ENCODE assay signal across 8 cellular contexts in genomic region chr14:102777711-102778615, GRCh38. TPM values are rescaled to one million over a fixed set of nuclear protein-coding genes. Genes with fewer than 3 reads are reported as not detected.
DNase-seq lines count a peak whose midpoint lies in the region; ATAC-seq and TF ChIP-seq lines count a peak whose summit lies in the region.

No MANE protein-coding gene starts in this region.

- H3K9me3 ChIP-seq in CD4-positive, alpha-beta T cell (ENCODE audit: control insufficient read depth, low read length), result no peaks in the 10 kb centered on the region
- H3K9me3 ChIP-seq in KOPT-K1 (ENCODE audit: insufficient read depth, low read length, poor library complexity, severe bottlenecking), result no peaks in the 10 kb centered on the region

- H3K27me3 Mint-ChIP-seq in CD4-positive, alpha-beta T cell, result no peaks in the 10 kb centered on the region
- H3K27me3 Mint-ChIP-seq in activated naive CD4-positive, alpha-beta T cell treated with anti-CD3 and anti-CD28 coated beads for 36 hours (ENCODE audit: low read depth), result no peaks in the 10 kb centered on the region
- H3K27me3 Mint-ChIP-seq in osteocyte (ENCODE audit: unreplicated experiment), result no peaks in the 10 kb centered on the region

- peak in 4 of 10 experiments; percentile 8 to 36 (median 22) for DNase-seq in CD4-positive, alpha-beta T cell
- DNase-seq in activated naive CD4-positive, alpha-beta T cell treated with anti-CD3 and anti-CD28 coated beads for 36 hours, result peak; percentile 51
- DNase-seq in globus pallidus (ENCODE audit: low spot score), result peak; percentile 25
- DNase-seq in osteocyte (ENCODE audit: extremely low spot score, unreplicated experiment), result no peak
- no peak for DNase-seq in NCI-H1930 (lab: John Stamatoyannopoulos, UW)

- CTCF ChIA-PET in CD4-positive, alpha-beta T cell (lab: Charles Lee), result interaction anchor here (0.6 kb wide), 1 partner anchor 35 kb away, joined by 3 read pairs; no protein-coding TSS in a partner anchor
- CTCF ChIA-PET in activated naive CD4-positive, alpha-beta T cell treated with anti-CD3 and anti-CD28 coated beads for 36 hours (lab: Charles Lee), result no interaction called here

- TF ChIP-seq CTCF in CD4-positive, alpha-beta T cell (IDR thresholded peaks at IDR 0.05), result no peak
- no peak for TF ChIP-seq CTCF in osteocyte (IDR thresholded peaks at IDR 0.05)

- peak; percentile 8 for ATAC-seq in CD4-positive, alpha-beta T cell (ENCODE audit: poor library complexity)
- ATAC-seq in GM21360 (IDR thresholded peaks at IDR 0.05; ENCODE audit: unreplicated experiment), result peak; percentile 3
- ATAC-seq in GM18517 (IDR thresholded peaks at IDR 0.05; ENCODE audit: unreplicated experiment), result no peak

- no peaks in the 10 kb centered on the region for H3K9me3 Mint-ChIP-seq in CD4-positive, alpha-beta T cell
- no peaks in the 10 kb centered on the region for H3K9me3 Mint-ChIP-seq in activated naive CD4-positive, alpha-beta T cell treated with anti-CD3 and anti-CD28 coated beads for 36 hours
- H3K9me3 Mint-ChIP-seq in osteocyte (ENCODE audit: unreplicated experiment), result no peaks in the 10 kb centered on the region

- peaks cover 49% of the 10 kb centered on the region for H3K4me1 Mint-ChIP-seq in CD4-positive, alpha-beta T cell (ENCODE audit: low read depth)
- peaks cover 61% of the 10 kb centered on the region for H3K4me1 Mint-ChIP-seq in activated naive CD4-positive, alpha-beta T cell treated with anti-CD3 and anti-CD28 coated beads for 36 hours (ENCODE audit: low read depth)
- H3K4me1 Mint-ChIP-seq in osteocyte (ENCODE audit: unreplicated experiment), result peaks cover 24% of the 10 kb centered on the region

- H3K4me3 Mint-ChIP-seq in CD4-positive, alpha-beta T cell, result peak overlapping the region; percentile 91
- H3K4me3 Mint-ChIP-seq in activated naive CD4-positive, alpha-beta T cell treated with anti-CD3 and anti-CD28 coated beads for 36 hours, result peak overlapping the region; percentile 80
- peak overlapping the region; percentile 75 for H3K4me3 Mint-ChIP-seq in osteocyte (ENCODE audit: unreplicated experiment)

- H3K27me3 ChIP-seq in CD4-positive, alpha-beta T cell (ENCODE audit: control insufficient read depth, insufficient read depth, low read length), result no peaks in the 10 kb centered on the region

- H3K36me3 ChIP-seq in KOPT-K1 (ENCODE audit: insufficient read depth, low read length), result peaks cover 3% of the 10 kb centered on the region; the same call in 1 of the 2 replicates

- intact Hi-C loops in CD4-positive, alpha-beta T cell (cut with DNase I, micrococcal nuclease), result loop anchor here (5.0 to 10.0 kb wide), 5 partner anchors 39 to 691 kb away; partner anchors contain the start of genes CDC42BPB (in 1 of the 2), EIF5 (in 1 of the 2), HSP90AA1 (in 1 of the 2) and RCOR1 (in 1 of the 2)
- intact Hi-C loops in activated naive CD4-positive, alpha-beta T cell treated with anti-CD3 and anti-CD28 coated beads for 36 hours (cut with micrococcal nuclease), result loop anchor here (1.0 to 5.0 kb wide), 5 partner anchors 29 to 1974 kb away; partner anchors contain the start of gene SIVA1

- H3K36me3 Mint-ChIP-seq in CD4-positive, alpha-beta T cell (ENCODE audit: low read depth), result peaks cover 9% of the 10 kb centered on the region
- H3K36me3 Mint-ChIP-seq in activated naive CD4-positive, alpha-beta T cell treated with anti-CD3 and anti-CD28 coated beads for 36 hours (ENCODE audit: low read depth), result peaks cover 32% of the 10 kb centered on the region
- H3K36me3 Mint-ChIP-seq in osteocyte (ENCODE audit: unreplicated experiment), result no peaks in the 10 kb centered on the region

- peak overlapping the region; percentile 50 for H3K27ac ChIP-seq in CD4-positive, alpha-beta T cell (ENCODE audit: low read depth, low read length)
- H3K27ac ChIP-seq in KOPT-K1 (ENCODE audit: low read depth, low read length, poor library complexity, severe bottlenecking), result peak overlapping the region; percentile 81

- peak overlapping the region; percentile 90 for H3K27ac Mint-ChIP-seq in CD4-positive, alpha-beta T cell
- H3K27ac Mint-ChIP-seq in activated naive CD4-positive, alpha-beta T cell treated with anti-CD3 and anti-CD28 coated beads for 36 hours, result peak overlapping the region; percentile 91
- H3K27ac Mint-ChIP-seq in osteocyte (ENCODE audit: unreplicated experiment), result peak overlapping the region; percentile 65

- POLR2A ChIA-PET in CD4-positive, alpha-beta T cell (lab: Charles Lee), result interaction anchor here (1.0 kb wide), 1 partner anchor 72 kb away, joined by 3 read pairs; no protein-coding TSS in a partner anchor

RNA-seq across cellular contexts. Expression of gene TRAF3, which starts 0.7 kb away (rescaled TPM):
- total RNA-seq in CD4-positive, alpha-beta T cell, result 10 to 100 TPM; 27.1 to 32.4 TPM
- 10 to 100 TPM; 74.4 to 76.8 TPM for total RNA-seq in activated naive CD4-positive, alpha-beta T cell treated with anti-CD3 and anti-CD28 coated beads for 36 hours
- total RNA-seq in osteocyte, result 15.9 and 18.8 TPM in 2 replicates

Comparison
In these comparisons a context has a peak if more than half of its experiments do, and no peak if none do; other contexts are left out.
1. DNase-seq: peak in activated naive CD4-positive, alpha-beta T cell treated with anti-CD3 and anti-CD28 coated beads for 36 hours (single experiment) and globus pallidus (single experiment); none in osteocyte (single experiment) and NCI-H1930 (0 of 2).
2. Peak in every context shown above with its lines, with median percentiles within 50 percentile points of each other: H3K27ac Mint-ChIP-seq and H3K4me3 Mint-ChIP-seq.